ENCODE assay signal across 11 cellular contexts in genomic region chr11:103609117-103610066, GRCh38.
DNase-seq lines count a peak whose midpoint lies in the region; ATAC-seq and TF ChIP-seq lines count a peak whose summit lies in the region.
"Had no signal": no experiment of that assay in that cellular context is flagged by ENCODE, and none has a peak within 500 bp of the region (broad histone marks: within the 10 kb centered on the region; RNA-seq: fewer than 3 reads in every experiment).

No MANE protein-coding gene starts in this region.

- peak; percentile 35 for TF ChIP-seq CTCF in left ventricle myocardium inferior (IDR thresholded peaks at IDR 0.05; ENCODE audit: borderline replicate concordance)
- peak; percentile 74 for TF ChIP-seq CTCF in RWPE2 (IDR thresholded peaks at IDR 0.05; ENCODE audit: poor library complexity, severe bottlenecking)

- ATAC-seq in RWPE2 (ENCODE audit: low read depth): peak; percentile 99
- ATAC-seq in aorta (ENCODE audit: low FRiP score): peak; percentile 48
- no peak for ATAC-seq in HG03565 (IDR thresholded peaks at IDR 0.05; ENCODE audit: unreplicated experiment)
- ATAC-seq: activated T-cell treated with anti-CD3 and anti-CD28 coated beads, Interleukin-2, amount 50 U/mL, for 72 hours had no signal

- H3K27ac ChIP-seq in left ventricle myocardium inferior (replicated peaks) (peak overlapping the region; percentile 16), RWPE2 (ENCODE audit: poor library complexity, severe bottlenecking) (peak overlapping the region; percentile 65), aorta (ENCODE audit: low read depth in 1 of 2, low read length in 2 of 2) (no peak overlapping the region)

- H3K9me3 ChIP-seq in left ventricle myocardium inferior (replicated peaks) (no peaks in the 10 kb centered on the region), RWPE2 (ENCODE audit: severe bottlenecking) (no peaks in the 10 kb centered on the region), aorta (ENCODE audit: control insufficient read depth, low read length) (no peaks in the 10 kb centered on the region)

- H3K4me1 ChIP-seq in left ventricle myocardium inferior: peaks cover 5% of the 10 kb centered on the region
- peaks cover 20% of the 10 kb centered on the region for H3K4me1 ChIP-seq in RWPE2 (ENCODE audit: insufficient read depth, poor library complexity, severe bottlenecking)
- no peaks in the 10 kb centered on the region for H3K4me1 ChIP-seq in aorta (ENCODE audit: control insufficient read depth in 1 of 2, insufficient read depth in 2 of 2, low read length in 2 of 2)

- H3K36me3 ChIP-seq in left ventricle myocardium inferior (no peaks in the 10 kb centered on the region), RWPE2 (ENCODE audit: low read depth) (no peaks in the 10 kb centered on the region), aorta (ENCODE audit: control insufficient read depth in 1 of 2, insufficient read depth in 2 of 2, low read length in 1 of 2) (no peaks in the 10 kb centered on the region)

- H3K27me3 ChIP-seq in left ventricle myocardium inferior (ENCODE audit: low read depth) (no peaks in the 10 kb centered on the region), RWPE2 (ENCODE audit: insufficient read depth, poor library complexity, severe bottlenecking) (no peaks in the 10 kb centered on the region), aorta (ENCODE audit: control insufficient read depth in 1 of 2, insufficient read depth in 2 of 2, low read length in 1 of 2) (no peaks in the 10 kb centered on the region)

- H3K4me3 ChIP-seq in left ventricle myocardium inferior (no peak overlapping the region), RWPE2 (ENCODE audit: severe bottlenecking) (no peak overlapping the region), aorta (ENCODE audit: low read length in 2 of 2) (no peak overlapping the region)

- DNase-seq in left ventricle myocardium inferior: no peak
- no peak for DNase-seq in cardiac septum (ENCODE audit: low spot score)
- DNase-seq in RWPE2 (ENCODE audit: low spot score): no peak
- peak; percentile 84 for DNase-seq in fibroblast of the conjunctiva (ENCODE audit: low read depth)
- no peak for DNase-seq in aorta
- no peak for DNase-seq in pons (ENCODE audit: low spot score)
- no peak for DNase-seq in superior temporal gyrus (ENCODE audit: extremely low spot score)
- DNase-seq: activated T-cell treated with anti-CD3 and anti-CD28 coated beads, Interleukin-2, amount 50 U/mL, for 72 hours; CD4-positive, alpha-beta T cell; NCI-H524 had no signal

- 50 to 73% methylated on average over 2 of the region's 2 CpGs for WGBS in aorta, 2 donors

- intact Hi-C loops in left ventricle myocardium inferior (cut with micrococcal nuclease) (loop anchor here (10.0 kb wide), 1 partner anchor 405 kb away; no protein-coding TSS in a partner anchor), cardiac septum (cut with DNase I) (no loop called here), aorta (cut with DNase I) (no loop called here)

Comparison
In these comparisons a context has a peak if more than half of its experiments do, and no peak if none do; other contexts are left out.
1. H3K27ac ChIP-seq: peak in left ventricle myocardium inferior (single experiment) and RWPE2 (single experiment); none in aorta (0 of 2).